ENCODE assay signal across 8 cellular contexts in the genomic region with DNA sequence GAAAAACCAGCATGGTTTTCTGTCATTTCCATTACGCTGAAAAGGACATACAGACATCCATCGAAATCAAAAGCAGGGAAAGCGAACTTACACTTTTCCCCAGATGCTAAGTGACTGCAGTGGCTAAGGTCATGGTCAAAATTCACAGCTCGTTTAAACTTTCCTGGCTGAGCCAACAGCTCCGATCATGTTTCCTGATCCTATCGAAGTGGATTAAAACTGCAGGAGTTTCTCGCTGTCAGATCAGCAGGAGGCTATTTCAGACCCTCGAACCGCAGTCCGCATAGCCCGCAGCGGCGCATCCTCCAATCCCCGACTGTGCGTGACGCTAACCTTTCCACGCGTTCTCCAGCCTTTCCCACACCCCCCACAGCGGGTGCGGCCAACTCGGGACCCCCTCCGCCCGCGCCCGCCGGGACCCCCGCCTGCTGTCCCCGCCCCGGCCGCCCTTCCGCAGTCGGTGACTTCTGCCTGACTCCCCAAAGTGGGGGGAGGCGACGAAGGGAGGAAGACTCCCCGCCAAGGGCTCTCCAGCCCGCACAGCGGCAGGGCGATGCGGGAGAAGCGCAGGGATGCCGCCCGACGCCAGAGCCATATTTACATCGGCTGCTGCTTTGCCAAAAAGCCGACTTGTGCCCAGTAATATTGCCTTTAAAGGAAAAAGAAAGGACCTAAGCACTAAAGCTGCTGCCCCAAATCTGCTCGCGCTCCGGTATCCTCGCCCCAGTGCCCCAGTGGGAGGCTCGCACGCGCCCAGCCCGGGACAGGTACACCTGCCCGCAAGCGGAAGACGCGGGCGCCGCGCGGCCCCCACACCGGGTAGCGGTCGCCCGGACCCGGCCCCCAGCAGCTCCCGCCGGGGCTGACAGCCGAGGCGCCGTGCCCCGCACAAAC. TPM values are rescaled to one million over a fixed set of nuclear protein-coding genes. Genes with fewer than 3 reads are reported as not detected.
DNase-seq lines count a peak whose midpoint lies in the region; ATAC-seq, FAIRE-seq and TF ChIP-seq lines count a peak whose summit lies in the region.

No MANE protein-coding gene starts in this region.

- no peak overlapping the region for H3K18ac ChIP-seq in H1 (ENCODE audit: extremely low read depth, low read length)

- no peak overlapping the region for H2AK5ac ChIP-seq in H1 (ENCODE audit: low read depth, low read length)

- no peak overlapping the region for H4K5ac ChIP-seq in H1 (ENCODE audit: insufficient read length, low read depth, low read length)

- peaks cover 5% of the 10 kb centered on the region for H3K36me3 Mint-ChIP-seq in IgD-negative memory B cell

- 1% methylated on average over 41 of the region's 72 CpGs; no CpG with 5 or more reads in 1 of the 2 experiments for WGBS in H1 (ENCODE audit: extremely low coverage in 1 of 2, insufficient coverage in 1 of 2, insufficient read length in 1 of 2, insufficient replicate concordance in 2 of 2, low coverage in 1 of 2, low lambda C conversion rate in 2 of 2, missing lambda C conversion rate in 1 of 2), 2 experiments

- H3K9ac ChIP-seq in H1 (replicated peaks in 1 of 4; ENCODE audit: extremely low read depth in 1 of 4, low read depth in 3 of 4, low read length in 3 of 4) = peak overlapping the region in 3 of 4 experiments; percentile 5 to 48 (median 25); a peak in 2 of 7 replicates

- H4K20me1 ChIP-seq in H1 (replicated peaks in 1 of 2; ENCODE audit: control insufficient read depth in 1 of 2, insufficient read depth in 2 of 2, low read length in 2 of 2) = peaks cover 8% of the 10 kb centered on the region in 2 experiments

- no peak overlapping the region for H2BK12ac ChIP-seq in H1 (ENCODE audit: low read depth, low read length)

- H3K9me3 ChIP-seq in H1 (ENCODE audit: insufficient read depth in 2 of 2, low read depth in 1 of 2, low read length in 1 of 2) = no peaks in the 10 kb centered on the region
- no peaks in the 10 kb centered on the region for H3K9me3 ChIP-seq in mucosa of descending colon

- no peak for TF ChIP-seq POLR2A in H1 (IDR thresholded peaks at IDR 0.05; ENCODE audit: control extremely low read depth in 1 of 2, low read depth in 2 of 2, low read length in 2 of 2)

- H3K4me3 ChIP-seq in BJ (ENCODE audit: low read depth, low read length) (peak overlapping the region; percentile 94), H1 (ENCODE audit: extremely low read depth in 1 of 4, insufficient read depth in 2 of 4, low read depth in 3 of 4, low read length in 4 of 4) (peak overlapping the region; percentile 52 to 89 (median 85)), mucosa of descending colon (peak overlapping the region; percentile 84)

- no peak overlapping the region for H3K27ac ChIP-seq in H1 (ENCODE audit: low read depth, low read length)

- peaks cover 25 to 53% of the 10 kb centered on the region in 2 experiments for H3K79me2 ChIP-seq in H1 (ENCODE audit: control insufficient read depth in 1 of 2, insufficient read depth in 2 of 2, low read length in 2 of 2)

- DNase-seq in BJ (ENCODE audit: low read depth) (no peak), H1 (ENCODE audit: low read depth in 1 of 2, low spot score in 2 of 2) (no peak), mucosa of descending colon (peak; percentile 35 to 74 (median 59)), superior temporal gyrus (ENCODE audit: extremely low spot score) (peak; percentile 68), LoVo (ENCODE audit: low spot score) (no peak)
- peak; percentile 22 to 24 for DNase-seq in activated CD4-positive, alpha-beta T cell treated with anti-CD3 and anti-CD28 coated beads, Interleukin-2, amount 50 U/mL, for 4 hours

- H3K23me2 ChIP-seq in H1 (ENCODE audit: low read depth, low read length) = peaks cover 11% of the 10 kb centered on the region; the same call in 1 of the 2 replicates

- H3K4me2 ChIP-seq in H1 (ENCODE audit: insufficient read depth in 1 of 2, low read depth in 2 of 2, low read length in 2 of 2) = peak overlapping the region; percentile 91 to 94

- no peak for TF ChIP-seq RAD21 in H1 (IDR thresholded peaks at IDR 0.05 in 1 of 2, conservative IDR thresholded peaks at IDR 0.05 in 1 of 2; ENCODE audit: low read depth in 2 of 2, low read length in 2 of 2)

- peak overlapping the region; percentile 64 to 96 (median 89) for H3K27ac Mint-ChIP-seq in IgD-negative memory B cell

- no peaks in the 10 kb centered on the region for H3K9me3 Mint-ChIP-seq in IgD-negative memory B cell

- intact Hi-C loops in mucosa of descending colon (cut with DNase I, micrococcal nuclease) = no loop called here

- H3K4ac ChIP-seq in H1 (replicated peaks; ENCODE audit: insufficient read length, low read depth, low read length) = no peak overlapping the region

- H2BK15ac ChIP-seq in H1 (ENCODE audit: low read length) = no peak overlapping the region

- peaks cover 39 to 54% (median 44%) of the 10 kb centered on the region in 3 donors for H3K4me1 Mint-ChIP-seq in IgD-negative memory B cell

- no peak overlapping the region for H3K56ac ChIP-seq in H1 (replicated peaks; ENCODE audit: insufficient read length, low read depth, low read length)

- no peak overlapping the region for H2AFZ ChIP-seq in H1 (ENCODE audit: low read length)

- 0 out of 2 replicates have a peak overlapping the region, but pooled peaks have one; percentile 76 for H4K8ac ChIP-seq in H1 (ENCODE audit: extremely low read depth, insufficient read depth, low read length)

- no peak overlapping the region for H3K14ac ChIP-seq in H1 (ENCODE audit: insufficient read length)

- TF ChIP-seq EP300 in H1 (IDR thresholded peaks at IDR 0.05; ENCODE audit: borderline replicate concordance in 1 of 2, low read depth in 2 of 2, low read length in 2 of 2) = no peak

- peak overlapping the region; percentile 92 to 98 (median 97) for H3K4me3 Mint-ChIP-seq in IgD-negative memory B cell

- ATAC-seq in GM19438 (IDR thresholded peaks at IDR 0.05; ENCODE audit: low read depth, unreplicated experiment) (peak; percentile 22), mucosa of descending colon (peak; percentile 54)

- CTCF ChIA-PET in BJ (lab: Yijun Ruan, JAX) = interaction anchor here (0.7 to 0.9 kb wide), 2 partner anchors 102 to 278 kb away, joined by 4 read pairs; no protein-coding TSS in a partner anchor
- CTCF ChIA-PET in H1 (lab: Charles Lee; ENCODE audit: partially characterized antibody) = interaction anchor here (0.8 kb wide), 1 partner anchor 56 kb away, joined by 3 read pairs; no protein-coding TSS in a partner anchor

- no peak overlapping the region for H2BK120ac ChIP-seq in H1 (replicated peaks; ENCODE audit: low read depth, low read length)

- FAIRE-seq in H1 (lab: Jason Lieb, UNC) = no peak

- TF ChIP-seq CTCF in BJ (IDR thresholded peaks at IDR 0.05; ENCODE audit: insufficient read depth, low read depth, low read length) = no peak
- TF ChIP-seq CTCF in H1 (IDR thresholded peaks at IDR 0.05; ENCODE audit: control extremely low read depth in 1 of 3, insufficient read depth in 1 of 3, low read depth in 1 of 3, low read length in 3 of 3) = no peak
- TF ChIP-seq CTCF in mucosa of descending colon (IDR thresholded peaks at IDR 0.05) = no peak

- no peak overlapping the region for H2BK20ac ChIP-seq in H1 (ENCODE audit: low read length)

- H3K4me1 ChIP-seq in H1 (replicated peaks in 1 of 4; ENCODE audit: control insufficient read depth in 3 of 4, insufficient read depth in 4 of 4, low read length in 3 of 4) = peaks cover 0 to 10% (median 2%) of the 10 kb centered on the region in 4 experiments; a peak in 3 of 7 replicates
- peaks cover 5% of the 10 kb centered on the region for H3K4me1 ChIP-seq in mucosa of descending colon (ENCODE audit: low read depth)

- no peaks in the 10 kb centered on the region for H3K27me3 Mint-ChIP-seq in IgD-negative memory B cell

- no peak overlapping the region for H3K23ac ChIP-seq in H1 (ENCODE audit: insufficient read length)

- peaks cover 6% of the 10 kb centered on the region for H3K79me1 ChIP-seq in H1 (ENCODE audit: low read depth, low read length)

- POLR2A ChIA-PET in BJ (lab: Charles Lee) = no interaction called here
- POLR2A ChIA-PET in H1 (lab: Charles Lee; ENCODE audit: partially characterized antibody) = interaction anchor here (0.6 to 1.1 kb wide), 5 partner anchors 8 to 336 kb away, joined by 3 to 4 read pairs (median 3); no protein-coding TSS in a partner anchor

- H4K91ac ChIP-seq in H1 (replicated peaks; ENCODE audit: insufficient read length, low read length) = no peak overlapping the region

- no peak overlapping the region for H2BK5ac ChIP-seq in H1 (ENCODE audit: low read depth, low read length)

- H3K27me3 ChIP-seq in BJ (ENCODE audit: control insufficient read depth, insufficient read depth, low read length) (no peaks in the 10 kb centered on the region), H1 (replicated peaks in 1 of 4; ENCODE audit: control insufficient read depth in 3 of 4, extremely low read depth in 1 of 4, insufficient read depth in 3 of 4, low read length in 3 of 4) (peaks cover 0 to 9% (median 7%) of the 10 kb centered on the region in 4 experiments; a peak in 5 of 7 replicates)

- no peaks in the 10 kb centered on the region for H3K36me3 ChIP-seq in BJ (ENCODE audit: control insufficient read depth, insufficient read depth, low read length)
- no peaks in the 10 kb centered on the region for H3K36me3 ChIP-seq in H1 (ENCODE audit: control insufficient read depth in 2 of 4, insufficient read depth in 4 of 4, low read length in 3 of 4)
- no peaks in the 10 kb centered on the region for H3K36me3 ChIP-seq in mucosa of descending colon (ENCODE audit: low read depth)

TF ChIP-seq in H1, 55 proteins besides CTCF, POLR2A, EP300 and RAD21 (continues in another document):
- TF ChIP-seq SIN3A (conservative IDR thresholded peaks at IDR 0.05 in 1 of 2, IDR thresholded peaks at IDR 0.05 in 1 of 2; ENCODE audit: low read depth in 1 of 2, low read length in 2 of 2) (0 out of 4 replicates have a peak, but pooled peaks of 1 of the 2 experiments have one; percentile 17), CREB1 (IDR thresholded peaks at IDR 0.05) (no peak), SRF (IDR thresholded peaks at IDR 0.05; ENCODE audit: low read depth, low read length) (0 out of 2 replicates have a peak, but pooled peaks have one; percentile 18), SAP30 (IDR thresholded peaks at IDR 0.05; ENCODE audit: insufficient read depth, insufficient replicate concordance, low read length) (peak; percentile 70), SUZ12 (IDR thresholded peaks at IDR 0.05; ENCODE audit: low read length) (0 out of 2 replicates have a peak, but pooled peaks have one; percentile 13)

RNA-seq across cellular contexts. Expression of a gene that starts 1.2 kb away (rescaled TPM):
- polyA plus RNA-seq in BJ (2011; rRNA removed) (17.3 and 27.1 TPM in 2 replicates), IgD-negative memory B cell (43.2 TPM), H1 (2011; rRNA removed) (11.3 and 19.0 TPM in 2 replicates)
- 18.5 and 19.5 TPM in 2 replicates for polyA minus RNA-seq in BJ (2011; rRNA and poly(A)+ RNA removed)
- 57.1 and 60.9 TPM in 2 replicates for total RNA-seq in H1 (2021; fragmentation: NEBNext Ultra II Directional; extraction: Animal tissue kit (Norgen Biotek cat#: 25700))
- polyA plus RNA-seq in H1 (2011; cell fraction: cytosol; rRNA removed) = 15.7 TPM
- polyA plus RNA-seq in H1 (2011; cell fraction: nucleus; rRNA removed) = 6.1 TPM
- 23.3 to 36.7 TPM (median 27.5 TPM) in 4 replicates for polyA plus RNA-seq in H1 (2012, experiment 1 of 2)
- 13.8 TPM for polyA plus RNA-seq in H1 (2012, experiment 2 of 2)
- 19.9 TPM for polyA plus RNA-seq in H1 (2013, experiment 1 of 2)
- 21.7 TPM for polyA plus RNA-seq in H1 (2013, experiment 2 of 2)
- polyA minus RNA-seq in H1 (2011; rRNA and poly(A)+ RNA removed) = 28.9 and 34.6 TPM in 2 replicates
- polyA minus RNA-seq in H1 (2011; cell fraction: cytosol; rRNA and poly(A)+ RNA removed) = 22.9 TPM
- polyA minus RNA-seq in H1 (2011; cell fraction: nucleus; rRNA and poly(A)+ RNA removed) = 29.0 TPM
- 10 to 100 TPM; 17.2 to 29.4 (median 21.2) TPM for total RNA-seq in mucosa of descending colon

Comparison
In these comparisons a context has a peak if more than half of its experiments do, and no peak if none do; other contexts are left out.
1. DNase-seq: peak in activated CD4-positive, alpha-beta T cell treated with anti-CD3 and anti-CD28 coated beads, Interleukin-2, amount 50 U/mL, for 4 hours (2 of 2), mucosa of descending colon (3 of 3) and superior temporal gyrus (single experiment); none in BJ (single experiment), H1 (0 of 2) and LoVo (single experiment).
2. Peak in every context shown above with its lines, with median percentiles within 50 percentile points of each other: H3K4me3 ChIP-seq.